31 cellular contexts compared by ENCODE assay signal in the genomic region with DNA sequence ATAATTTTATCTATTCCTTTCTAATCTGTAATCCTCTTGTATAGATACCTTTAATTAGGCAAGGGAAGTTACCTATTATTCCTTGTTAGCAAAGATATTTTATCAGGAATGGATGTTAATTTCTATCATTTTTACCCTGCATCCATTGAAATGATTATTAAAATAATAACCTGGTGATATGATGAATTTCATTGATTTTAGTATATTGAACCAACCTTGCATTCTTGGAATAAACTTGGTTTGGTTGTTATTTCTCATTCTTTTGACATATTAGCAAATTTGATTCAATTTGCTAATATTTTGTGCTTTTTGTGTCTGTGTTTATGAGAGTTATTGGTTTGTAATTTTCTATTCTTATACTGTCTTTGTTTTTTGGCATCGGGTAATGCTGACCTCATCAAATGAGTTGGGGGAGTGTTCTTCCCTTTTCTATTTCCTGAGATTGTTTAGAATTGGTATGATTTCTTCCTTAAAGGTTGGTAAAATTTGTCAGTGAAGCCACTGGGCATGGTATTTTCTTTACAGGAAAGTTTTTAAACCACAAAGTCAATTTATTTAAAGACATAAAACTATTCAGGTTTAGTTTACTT.
"Had no signal": no experiment of that assay in that cellular context is flagged by ENCODE, and none has a peak within 500 bp of the region (broad histone marks: within the 10 kb centered on the region; RNA-seq: fewer than 3 reads in every experiment).

No MANE protein-coding gene starts in this region.

- H3K27me3 ChIP-seq: neural progenitor cell, neutrophil, ovary, right atrium auricular region, suprapubic skin, tibial artery, upper lobe of right lung had no signal

- H3K4me3 ChIP-seq: left ventricle myocardium inferior, lung, neural progenitor cell, ovary, right atrium auricular region, skin epidermis, suprapubic skin, thoracic aorta, tibial artery, upper lobe of right lung had no signal

- H2AFZ ChIP-seq: neural progenitor cell had no signal

- H3K27me3 Mint-ChIP-seq: naive B cell; progenitor cell of endocrine pancreas; stimulated activated naive CD8-positive, alpha-beta T cell treated with anti-CD3 and anti-CD28 coated beads, Interleukin-15, Interleukin-2, amounts not matched to agents 100 ng/mL and 50 ng/mL, for 24 hours had no signal

- H3K4me1 Mint-ChIP-seq: immature natural killer cell; mesothelial cell of epicardium; naive B cell; natural killer cell; nephron progenitor cell; neural progenitor cell; stimulated activated effector memory CD8-positive, alpha-beta T cell treated with anti-CD3 and anti-CD28 coated beads, Interleukin-12 subunit alpha, Interleukin-12 subunit beta, amount 100 ng/mL, for 72 hours had no signal

- H3K9me3 ChIP-seq: ovary, suprapubic skin had no signal

- H3K36me3 Mint-ChIP-seq: stimulated activated effector memory CD8-positive, alpha-beta T cell treated with anti-CD3 and anti-CD28 coated beads, Interleukin-12 subunit alpha, Interleukin-12 subunit beta, amount 100 ng/mL, for 72 hours had no signal

- FAIRE-seq: urothelium cell line had no signal

- H3K4me2 ChIP-seq: neural progenitor cell had no signal

- H3K4me1 ChIP-seq: left ventricle myocardium inferior, neural progenitor cell, right atrium auricular region, suprapubic skin, tibial artery, upper lobe of right lung had no signal

- H3K4me3 Mint-ChIP-seq: immature natural killer cell; mesothelial cell of epicardium; naive B cell; natural killer cell; nephron progenitor cell; neural progenitor cell; stimulated activated effector memory CD8-positive, alpha-beta T cell treated with anti-CD3 and anti-CD28 coated beads, Interleukin-12 subunit alpha, Interleukin-12 subunit beta, amount 100 ng/mL, for 72 hours; stimulated activated naive CD8-positive, alpha-beta T cell treated with anti-CD3 and anti-CD28 coated beads, Interleukin-15, Interleukin-2, amounts not matched to agents 100 ng/mL and 50 ng/mL, for 24 hours had no signal

- H3K36me3 ChIP-seq: left ventricle myocardium inferior, neutrophil, ovary, right atrium auricular region, suprapubic skin, thoracic aorta, tibial artery, upper lobe of right lung had no signal

- ATAC-seq: natural killer cell; sciatic nerve; stimulated activated effector memory CD8-positive, alpha-beta T cell treated with anti-CD3 and anti-CD28 coated beads, Interleukin-12 subunit alpha, Interleukin-12 subunit beta, amount 100 ng/mL, for 72 hours; upper lobe of right lung had no signal

- H3K27ac Mint-ChIP-seq: immature natural killer cell; mesothelial cell of epicardium; naive B cell; natural killer cell; nephron progenitor cell; neural progenitor cell; progenitor cell of endocrine pancreas; stimulated activated effector memory CD8-positive, alpha-beta T cell treated with anti-CD3 and anti-CD28 coated beads, Interleukin-12 subunit alpha, Interleukin-12 subunit beta, amount 100 ng/mL, for 72 hours; stimulated activated naive CD8-positive, alpha-beta T cell treated with anti-CD3 and anti-CD28 coated beads, Interleukin-15, Interleukin-2, amounts not matched to agents 100 ng/mL and 50 ng/mL, for 24 hours had no signal

- H3K27ac ChIP-seq: left ventricle myocardium inferior, neural progenitor cell, neutrophil, ovary, right atrium auricular region, skin epidermis, suprapubic skin, thoracic aorta, tibial artery, upper lobe of right lung had no signal

- DNase-seq: hypothalamus; immature natural killer cell; islet precursor cell; left ventricle myocardium inferior; mesendoderm; naive B cell; natural killer cell; nephron progenitor cell; occipital lobe; ovary; stimulated activated CD4-positive, alpha-beta T cell treated with anti-CD3 and anti-CD28 coated beads, Interleukin-12 subunit alpha, Interleukin-12 subunit beta, amount 100 ng/mL, for 4 hours; stimulated activated CD4-positive, alpha-beta T cell treated with anti-CD3 and anti-CD28 coated beads, Interleukin-15, amount 100 ng/mL, for 24 hours; stimulated activated CD4-positive, alpha-beta T cell treated with anti-CD3 and anti-CD28 coated beads, Interleukin-2, amount 100 ng/mL, for 24 hours; stimulated activated CD4-positive, alpha-beta T cell treated with anti-CD3 and anti-CD28 coated beads, Interleukin-4, amount 100 ng/mL, for 24 hours; stimulated activated naive CD4-positive, alpha-beta T cell; tibial artery; trophoblast cell; upper lobe of right lung had no signal

- H3K9ac ChIP-seq: neural progenitor cell had no signal
